7 cellular contexts compared by ENCODE assay signal in the genomic region with DNA sequence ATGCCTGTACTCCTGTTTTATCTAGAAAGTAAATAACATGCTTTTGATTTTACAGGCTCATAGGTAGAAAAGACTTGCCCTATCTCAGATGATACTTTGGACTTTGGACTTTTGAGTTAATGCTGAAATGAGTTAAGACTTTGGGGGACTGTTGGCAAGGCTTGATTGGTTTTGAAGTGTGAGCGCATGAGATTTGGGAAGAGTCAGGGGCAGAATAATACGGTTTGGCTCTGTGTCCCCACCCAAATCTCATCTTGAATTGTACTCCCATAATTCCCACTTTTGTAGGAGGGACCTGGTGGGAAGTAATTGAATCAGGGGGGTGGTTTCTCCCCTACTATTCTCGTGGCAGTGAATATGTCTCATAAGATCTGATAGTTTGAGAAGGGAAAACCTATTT.
"Had no signal": no experiment of that assay in that cellular context is flagged by ENCODE, and none has a peak within 500 bp of the region (broad histone marks: within the 10 kb centered on the region; RNA-seq: fewer than 3 reads in every experiment).

No MANE protein-coding gene starts in this region.

- H3K4me1 Mint-ChIP-seq: GM23338, H9 had no signal

- H3K4me3 Mint-ChIP-seq: GM23338, H9 had no signal

- H3K4me3 ChIP-seq: GM23338, K562 had no signal

- H3K9me3 Mint-ChIP-seq: GM23338, H9 had no signal

- H3K27ac ChIP-seq: HL-60 had no signal

- ATAC-seq: GM23338, K562 had no signal

- DNase-seq: H9, HCEC 1CT, IMR-90, KG1 had no signal

- H3K27ac Mint-ChIP-seq: GM23338, H9 had no signal
